In the genomic region with DNA sequence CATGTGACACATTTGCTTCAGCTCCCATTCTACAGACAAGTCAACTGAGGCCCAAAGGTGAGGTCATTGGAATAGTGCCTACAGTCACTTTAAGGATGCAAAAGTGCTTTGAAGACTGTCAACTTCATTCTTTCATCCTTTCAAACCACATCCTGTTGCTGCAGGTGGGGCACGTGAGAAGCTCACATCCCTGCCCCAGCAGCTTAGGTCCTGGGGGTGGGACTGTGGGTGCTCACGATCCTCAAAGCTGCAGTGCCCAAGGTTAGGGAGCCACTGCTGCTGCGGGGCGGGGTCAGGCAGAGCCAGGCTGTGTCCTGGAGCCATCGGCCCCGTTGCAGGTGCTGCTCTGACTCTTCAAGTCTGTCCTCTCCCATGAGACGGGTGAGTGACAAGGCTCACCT, we compare ENCODE assay signal across 10 cellular contexts. TPM values are rescaled to one million over a fixed set of nuclear protein-coding genes. Genes with fewer than 3 reads are reported as not detected.
A peak's percentile ranks its signal among the peaks of the same experiment; 100 is the strongest.
DNase-seq lines count a peak whose midpoint lies in the region; ATAC-seq and FAIRE-seq lines count a peak whose summit lies in the region.
"Had no signal": no experiment of that assay in that cellular context is flagged by ENCODE, and none has a peak within 500 bp of the region (broad histone marks: within the 10 kb centered on the region; RNA-seq: fewer than 3 reads in every experiment).

No MANE protein-coding gene starts in this region.

- no peak overlapping the region for H3K4me2 ChIP-seq in mesenchymal stem cell (ENCODE audit: low read length, poor library complexity, severe bottlenecking)
- H3K4me2 ChIP-seq: BLaER1 had no signal

- no peak overlapping the region for H4K91ac ChIP-seq in mesenchymal stem cell (ENCODE audit: low read length)

- WGBS in small intestine, 3 donors, result 17 to 52% (median 21%) methylated on average over 7 of the region's 7 CpGs
- 87% methylated on average over 7 of the region's 7 CpGs for WGBS in mesenchymal stem cell

- no peak overlapping the region for H2BK5ac ChIP-seq in mesenchymal stem cell (ENCODE audit: low read depth, low read length, poor library complexity, severe bottlenecking)

- peak; percentile 26 to 83 (median 70) for DNase-seq in CD8-positive, alpha-beta memory T cell
- DNase-seq in T-helper 1 cell (peak in 4 of 5 donors; percentile 38 to 83 (median 54)), small intestine (peak; percentile 50), NCI-H82 treated with DMSO at 0.1 percent for 48 hours (lab: John Stamatoyannopoulos, UW; ENCODE audit: unreplicated experiment) (no peak), pons (ENCODE audit: low spot score) (no peak), mesenchymal stem cell (no peak), NOMO-1 treated with dmso at 0.1 percent for 144 hours (lab: John Stamatoyannopoulos, UW; ENCODE audit: unreplicated experiment) (no peak)
- DNase-seq: NCI-H2171 treated with DMSO at 0.1 percent for 48 hours had no signal

- peak overlapping the region; percentile 77 to 95 (median 93) for H3K27ac Mint-ChIP-seq in CD8-positive, alpha-beta memory T cell
- H3K27ac Mint-ChIP-seq in activated T-helper 17 cell treated with anti-CD3 and anti-CD28 coated beads, Interleukin-2, amount 50 U/mL, for 72 hours, result no peak overlapping the region

- peak overlapping the region; percentile 43 for H3K4me3 ChIP-seq in CD8-positive, alpha-beta memory T cell (ENCODE audit: low read length)
- peak overlapping the region in 1 of 2 donors; percentile 6 for H3K4me3 ChIP-seq in small intestine (ENCODE audit: low read depth in 1 of 2, low read length in 2 of 2)
- H3K4me3 ChIP-seq in mesenchymal stem cell (ENCODE audit: insufficient read depth in 1 of 2, low read depth in 1 of 2, low read length in 2 of 2), result no peak overlapping the region
- H3K4me3 ChIP-seq: BLaER1 had no signal

- H3K18ac ChIP-seq in mesenchymal stem cell (ENCODE audit: low read depth in 1 of 2, low read length in 2 of 2), result no peak overlapping the region

- no peak overlapping the region for H3K14ac ChIP-seq in mesenchymal stem cell (ENCODE audit: low read length in 2 of 2)

- peak; percentile 65 for ATAC-seq in activated T-helper 17 cell treated with anti-CD3 and anti-CD28 coated beads, Interleukin-2, amount 50 U/mL, for 72 hours (replicated peaks)

- POLR2A ChIA-PET in CD8-positive, alpha-beta memory T cell (lab: Charles Lee), result interaction anchor here (0.6 to 3.3 kb wide), 9 partner anchors 11 to 391 kb away, joined by 3 to 36 read pairs (median 3); a partner anchor contains a TSS

- no peaks in the 10 kb centered on the region for H3K27me3 ChIP-seq in CD8-positive, alpha-beta memory T cell (ENCODE audit: insufficient read depth, low read length, poor library complexity, severe bottlenecking)
- H3K27me3 ChIP-seq in small intestine (ENCODE audit: control insufficient read depth in 2 of 2, insufficient read depth in 2 of 2, low read length in 2 of 2) (no peaks in the 10 kb centered on the region), mesenchymal stem cell (ENCODE audit: control insufficient read depth in 1 of 2, insufficient read depth in 1 of 2, low read length in 2 of 2) (no peaks in the 10 kb centered on the region)

- peaks cover 0 to 1% of the 10 kb centered on the region in 2 donors for H3K27me3 Mint-ChIP-seq in CD8-positive, alpha-beta memory T cell
- H3K27me3 Mint-ChIP-seq in activated T-helper 17 cell treated with anti-CD3 and anti-CD28 coated beads, Interleukin-2, amount 50 U/mL, for 72 hours, result no peaks in the 10 kb centered on the region

- no peak overlapping the region for H3K27ac ChIP-seq in CD8-positive, alpha-beta memory T cell (ENCODE audit: low read depth, low read length)
- peak overlapping the region in 1 of 2 donors; percentile 23 for H3K27ac ChIP-seq in small intestine (ENCODE audit: low read depth in 1 of 2, low read length in 1 of 2)
- H3K27ac ChIP-seq in mesenchymal stem cell (ENCODE audit: low read length, poor library complexity, severe bottlenecking), result no peak overlapping the region
- H3K27ac ChIP-seq: BLaER1 had no signal

- H3K4me1 ChIP-seq in CD8-positive, alpha-beta memory T cell (ENCODE audit: insufficient read depth, low read length), result peaks cover 45% of the 10 kb centered on the region
- H3K4me1 ChIP-seq in small intestine (ENCODE audit: control insufficient read depth in 2 of 2, insufficient read depth in 1 of 2, low read depth in 1 of 2, low read length in 1 of 2), result no peaks in the 10 kb centered on the region
- H3K4me1 ChIP-seq in mesenchymal stem cell (ENCODE audit: control insufficient read depth, insufficient read depth, low read depth, low read length), result peaks cover 11% of the 10 kb centered on the region

- no peak overlapping the region for H2BK120ac ChIP-seq in mesenchymal stem cell (ENCODE audit: low read depth, low read length)

- no peak overlapping the region for H2AK5ac ChIP-seq in mesenchymal stem cell (ENCODE audit: low read length, severe bottlenecking)

- CTCF ChIA-PET in CD8-positive, alpha-beta memory T cell (lab: Charles Lee), result interaction anchor here (0.6 to 4.8 kb wide), 5 partner anchors 15 to 104 kb away, joined by 3 to 33 read pairs (median 8); no protein-coding TSS in a partner anchor

- H3K4me3 Mint-ChIP-seq in CD8-positive, alpha-beta memory T cell, result peak overlapping the region; percentile 87 to 94 (median 90)
- peak overlapping the region; percentile 77 for H3K4me3 Mint-ChIP-seq in activated T-helper 17 cell treated with anti-CD3 and anti-CD28 coated beads, Interleukin-2, amount 50 U/mL, for 72 hours

- no peaks in the 10 kb centered on the region for H3K79me1 ChIP-seq in mesenchymal stem cell (replicated peaks; ENCODE audit: low read length, poor library complexity, severe bottlenecking)

- no peak overlapping the region for H3K23ac ChIP-seq in mesenchymal stem cell (ENCODE audit: low read length in 2 of 2)

- H3K4ac ChIP-seq in mesenchymal stem cell (ENCODE audit: low read depth in 1 of 2, low read length in 2 of 2), result no peak overlapping the region

- no peaks in the 10 kb centered on the region for H3K9me3 ChIP-seq in CD8-positive, alpha-beta memory T cell (ENCODE audit: low read length)
- H3K9me3 ChIP-seq in small intestine (ENCODE audit: control insufficient read depth, low read depth) (no peaks in the 10 kb centered on the region), mesenchymal stem cell (ENCODE audit: control insufficient read depth, low read length) (peaks cover 15% of the 10 kb centered on the region)

- no peak overlapping the region for H2BK12ac ChIP-seq in mesenchymal stem cell (ENCODE audit: low read length in 2 of 2)

- H3K9ac ChIP-seq in mesenchymal stem cell (ENCODE audit: low read length), result no peak overlapping the region
- H3K9ac ChIP-seq: BLaER1 had no signal

- no peak for FAIRE-seq in small intestine (lab: Jason Lieb, UNC)

- peaks cover 0 to 2% (median 0%) of the 10 kb centered on the region in 5 donors for H3K9me3 Mint-ChIP-seq in CD8-positive, alpha-beta memory T cell
- H3K9me3 Mint-ChIP-seq in activated T-helper 17 cell treated with anti-CD3 and anti-CD28 coated beads, Interleukin-2, amount 50 U/mL, for 72 hours, result peaks cover 4% of the 10 kb centered on the region

- peaks cover 2 to 5% (median 2%) of the 10 kb centered on the region in 3 donors for H3K36me3 Mint-ChIP-seq in CD8-positive, alpha-beta memory T cell
- no peaks in the 10 kb centered on the region for H3K36me3 Mint-ChIP-seq in activated T-helper 17 cell treated with anti-CD3 and anti-CD28 coated beads, Interleukin-2, amount 50 U/mL, for 72 hours (ENCODE audit: low read depth)

- H3K36me3 ChIP-seq in CD8-positive, alpha-beta memory T cell (ENCODE audit: insufficient read depth, low read length), result no peaks in the 10 kb centered on the region
- no peaks in the 10 kb centered on the region for H3K36me3 ChIP-seq in small intestine (ENCODE audit: control insufficient read depth in 2 of 2, insufficient read depth in 2 of 2, low read length in 2 of 2)
- H3K36me3 ChIP-seq in mesenchymal stem cell (ENCODE audit: control insufficient read depth in 1 of 2, insufficient read depth in 2 of 2, low read depth in 1 of 2, low read length in 2 of 2), result no peaks in the 10 kb centered on the region
- H3K36me3 ChIP-seq: BLaER1 had no signal

- H2BK15ac ChIP-seq in mesenchymal stem cell (ENCODE audit: low read depth, poor library complexity, severe bottlenecking), result no peak overlapping the region

- no peak overlapping the region for H4K8ac ChIP-seq in mesenchymal stem cell (ENCODE audit: low read length)

- H2AFZ ChIP-seq in mesenchymal stem cell (ENCODE audit: low read depth, low read length), result no peak overlapping the region

- H3K4me1 Mint-ChIP-seq in CD8-positive, alpha-beta memory T cell, result peaks cover 54 to 71% (median 65%) of the 10 kb centered on the region in 3 donors
- peaks cover 25% of the 10 kb centered on the region for H3K4me1 Mint-ChIP-seq in activated T-helper 17 cell treated with anti-CD3 and anti-CD28 coated beads, Interleukin-2, amount 50 U/mL, for 72 hours

RNA-seq across cellular contexts. Expression of a gene that starts 57.9 kb away (rescaled TPM):
- total RNA-seq in CD8-positive, alpha-beta memory T cell, result 1 to 10 TPM; 2.8 to 3.0 TPM
- polyA plus RNA-seq in CD8-positive, alpha-beta memory T cell, result 0.16 TPM
- total RNA-seq in activated T-helper 17 cell treated with anti-CD3 and anti-CD28 coated beads, Interleukin-2, amount 50 U/mL, for 72 hours, result 1 to 10 TPM in 1 of 2 donors, under 1 TPM in 1; 0.67 to 2.2 TPM
- 1 to 10 TPM in 2 of 3 donors, under 1 TPM in 1; 0.89 to 7.0 (median 2.2) TPM for polyA plus RNA-seq in small intestine
- polyA plus RNA-seq in mesenchymal stem cell (2013, experiment 1 of 2), result 26.8 TPM
- polyA plus RNA-seq in mesenchymal stem cell (2013, experiment 2 of 2), result 26.3 TPM

Comparison
In these comparisons a context has a peak if more than half of its experiments do, and no peak if none do; other contexts are left out.
1. DNase-seq: peak in CD8-positive, alpha-beta memory T cell (5 of 5), T-helper 1 cell (4 of 5) and small intestine (single experiment); none in NCI-H82 treated with DMSO at 0.1 percent for 48 hours (single experiment), pons (single experiment), mesenchymal stem cell (single experiment) and NOMO-1 treated with dmso at 0.1 percent for 144 hours (single experiment).